Comparison of ENCODE assay signal across 7 cellular contexts in the genomic region with DNA sequence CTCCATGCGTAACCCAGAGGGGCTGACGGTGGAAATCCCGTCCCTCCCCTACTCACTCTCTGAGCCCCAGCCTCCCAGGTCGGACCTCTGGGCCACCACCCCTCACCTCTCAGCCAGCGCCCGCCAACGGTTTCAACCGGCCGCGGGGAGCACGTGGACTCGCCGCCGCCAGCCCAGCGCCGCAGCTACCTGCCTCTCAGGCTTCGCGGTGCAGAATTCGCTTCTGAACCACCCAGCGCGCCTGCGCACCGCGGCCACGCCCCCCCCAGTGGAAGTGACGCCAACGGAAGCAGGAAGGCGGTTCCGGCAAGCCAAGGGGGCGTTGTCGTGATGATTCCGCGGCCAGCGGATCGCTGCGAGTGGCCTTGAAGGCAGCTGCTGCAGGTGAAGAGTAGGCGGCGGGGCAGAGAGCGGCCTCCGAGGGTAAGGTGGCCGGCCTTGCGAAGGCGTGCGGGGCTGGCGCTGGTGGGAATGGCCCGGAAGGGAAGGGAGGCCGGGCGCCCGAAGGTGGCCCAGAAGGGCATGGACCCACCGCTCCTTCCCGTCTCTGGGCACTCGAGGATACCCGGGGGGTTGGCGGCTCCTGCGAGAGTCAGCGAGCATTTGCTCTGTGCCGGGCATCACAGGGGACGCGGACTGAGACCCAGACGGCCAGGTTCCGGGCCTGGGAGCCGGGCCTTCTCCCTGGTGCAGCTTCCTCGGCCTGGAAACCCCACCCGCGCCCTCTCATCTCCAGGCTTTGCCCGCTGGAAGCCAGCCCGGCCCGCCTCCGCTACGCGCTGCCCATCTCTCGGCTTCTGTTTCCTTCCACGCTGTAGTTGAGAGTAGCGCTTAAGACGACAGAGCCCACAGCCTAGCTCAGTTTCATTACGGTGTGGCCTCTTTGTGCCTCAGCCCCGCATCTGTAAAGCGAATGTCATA. TPM values are rescaled to one million over a fixed set of nuclear protein-coding genes. Genes with fewer than 3 reads are reported as not detected.
DNase-seq lines count a peak whose midpoint lies in the region; ATAC-seq and TF ChIP-seq lines count a peak whose summit lies in the region.

LYAR (minus strand) TSS at position 225 of the 921 bp plus-strand sequence. CDS start 6,412 bp downstream, outside the sequence.
A gene with protein sequence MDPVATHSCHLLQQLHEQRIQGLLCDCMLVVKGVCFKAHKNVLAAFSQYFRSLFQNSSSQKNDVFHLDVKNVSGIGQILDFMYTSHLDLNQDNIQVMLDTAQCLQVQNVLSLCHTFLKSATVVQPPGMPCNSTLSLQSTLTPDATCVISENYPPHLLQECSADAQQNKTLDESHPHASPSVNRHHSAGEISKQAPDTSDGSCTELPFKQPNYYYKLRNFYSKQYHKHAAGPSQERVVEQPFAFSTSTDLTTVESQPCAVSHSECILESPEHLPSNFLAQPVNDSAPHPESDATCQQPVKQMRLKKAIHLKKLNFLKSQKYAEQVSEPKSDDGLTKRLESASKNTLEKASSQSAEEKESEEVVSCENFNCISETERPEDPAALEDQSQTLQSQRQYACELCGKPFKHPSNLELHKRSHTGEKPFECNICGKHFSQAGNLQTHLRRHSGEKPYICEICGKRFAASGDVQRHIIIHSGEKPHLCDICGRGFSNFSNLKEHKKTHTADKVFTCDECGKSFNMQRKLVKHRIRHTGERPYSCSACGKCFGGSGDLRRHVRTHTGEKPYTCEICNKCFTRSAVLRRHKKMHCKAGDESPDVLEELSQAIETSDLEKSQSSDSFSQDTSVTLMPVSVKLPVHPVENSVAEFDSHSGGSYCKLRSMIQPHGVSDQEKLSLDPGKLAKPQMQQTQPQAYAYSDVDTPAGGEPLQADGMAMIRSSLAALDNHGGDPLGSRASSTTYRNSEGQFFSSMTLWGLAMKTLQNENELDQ (plus strand): TSS at position 322 of the 921 bp plus-strand sequence. CDS start 9,695 bp downstream, outside the sequence.

- TF ChIP-seq POLR2A in GM18505 (IDR thresholded peaks at IDR 0.05; ENCODE audit: borderline replicate concordance, extremely low read depth, insufficient read depth, insufficient read length), result peak; percentile 80

- peak; percentile 82 to 93 for DNase-seq in NCI-H187 (lab: John Stamatoyannopoulos, UW)
- DNase-seq in T-helper 9 cell, result peak; percentile 98
- peak; percentile 97 for DNase-seq in astrocyte of the hippocampus (ENCODE audit: low read depth, low spot score)
- peak; percentile 64 to 89 for DNase-seq in hippocampal formation (lab: John Stamatoyannopoulos, UW)
- DNase-seq in renal cortical epithelial cell (ENCODE audit: low read depth), result peak; percentile 80

- peak; percentile 90 for ATAC-seq in GM18505 (IDR thresholded peaks at IDR 0.05; ENCODE audit: unreplicated experiment)
- peak; percentile 88 for ATAC-seq in HG02884 (IDR thresholded peaks at IDR 0.05; ENCODE audit: unreplicated experiment)

RNA-seq across cellular contexts. Expression of gene LYAR, which starts in this region (rescaled TPM):
- total RNA-seq in renal cortical epithelial cell, result 8.7 and 10.9 TPM in 2 replicates

RNA-seq across cellular contexts. Expression of the second gene that starts in this region (rescaled TPM):
- 0.69 and 5.0 TPM in 2 replicates for total RNA-seq in renal cortical epithelial cell

Comparison
In these comparisons a context has a peak if more than half of its experiments do, and no peak if none do; other contexts are left out.
1. Peak in every context shown above with its lines: DNase-seq and ATAC-seq.